ENCODE assay signal across 2 cellular contexts in genomic region chr12:112684742-112685141, GRCh38.
TF ChIP-seq lines count a peak whose summit lies in the region.

No MANE protein-coding gene starts in this region.

TF ChIP-seq in HepG2, 621 proteins besides CTCF, POLR2A, EP300 and RAD21:
- no peak for TF ChIP-seq MLLT10 (CRISPR knock-in tag; IDR thresholded peaks at IDR 0.05)
- no peak for TF ChIP-seq GMEB1 (CRISPR knock-in tag; IDR thresholded peaks at IDR 0.05; ENCODE audit: borderline replicate concordance)
- TF ChIP-seq ZNF142 (CRISPR knock-in tag; IDR thresholded peaks at IDR 0.05): no peak
- no peak for TF ChIP-seq MIER2 (CRISPR knock-in tag; IDR thresholded peaks at IDR 0.05)
- peak; percentile 42; the same call in 1 of the 2 replicates for TF ChIP-seq STAG1 (CRISPR knock-in tag; IDR thresholded peaks at IDR 0.05)

TF ChIP-seq in HCT116, 20 proteins besides CTCF, POLR2A, EP300 and RAD21:
- no peak for TF ChIP-seq ELF1 (IDR thresholded peaks at IDR 0.05; ENCODE audit: borderline replicate concordance, low read depth)
- no peak for TF ChIP-seq ZNF274 (IDR thresholded peaks at IDR 0.05; ENCODE audit: low read depth, low read length)
- no peak for TF ChIP-seq MAX (IDR thresholded peaks at IDR 0.05)
TF ChIP-seq in HCT116: peak in this region for 0.
